15 cellular contexts compared by ENCODE assay signal in the genomic region with DNA sequence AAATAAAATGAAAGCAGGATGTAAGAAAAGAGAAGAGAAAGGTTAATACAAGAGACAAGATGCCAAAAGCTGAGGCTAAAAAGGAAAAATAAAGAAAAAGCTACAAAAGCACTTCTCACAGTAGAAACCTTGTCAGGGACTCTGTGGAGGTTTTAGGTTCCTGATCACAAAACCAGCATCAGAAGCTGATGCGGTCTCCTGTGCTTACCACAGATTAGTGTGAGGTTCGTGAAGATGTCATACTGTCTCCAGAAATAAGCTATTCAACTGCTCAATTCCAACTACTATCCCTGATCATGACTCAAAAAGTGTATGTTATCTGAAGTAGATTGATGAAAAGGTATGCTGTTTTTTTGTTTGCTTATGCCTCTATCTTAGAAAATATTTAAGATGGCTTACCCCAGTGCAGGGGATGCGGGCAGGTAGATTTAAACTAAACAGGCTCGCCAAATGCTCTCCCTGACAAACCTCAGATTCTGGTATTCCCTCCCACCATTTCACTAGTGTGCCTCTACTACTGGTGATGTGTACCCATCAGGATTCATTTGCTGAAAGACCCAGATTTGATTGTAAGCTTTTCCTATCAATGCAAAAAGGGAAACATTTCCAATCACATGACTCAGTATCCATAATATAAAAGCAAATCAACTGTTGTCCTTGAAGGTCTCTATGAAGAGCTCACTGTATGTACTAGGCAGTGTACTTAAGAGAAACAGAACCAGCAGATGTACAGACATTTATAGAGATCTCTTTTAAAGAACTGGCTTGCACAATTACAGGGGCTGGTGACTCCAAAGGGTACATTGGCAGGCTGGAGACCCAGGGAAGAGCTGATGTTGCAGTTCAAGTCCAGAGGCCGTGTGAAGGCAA.
A peak's percentile ranks its signal among the peaks of the same experiment; 100 is the strongest.
DNase-seq lines count a peak whose midpoint lies in the region; ATAC-seq and TF ChIP-seq lines count a peak whose summit lies in the region.
"Had no signal": no experiment of that assay in that cellular context is flagged by ENCODE, and none has a peak within 500 bp of the region (broad histone marks: within the 10 kb centered on the region; RNA-seq: fewer than 3 reads in every experiment).

No MANE protein-coding gene starts in this region.

- no peak overlapping the region for H3K4me3 ChIP-seq in parathyroid adenoma (ENCODE audit: low read depth, low read length)
- H3K4me3 ChIP-seq: psoas muscle, SJSA1 had no signal

- H3K4me2 ChIP-seq in parathyroid adenoma (ENCODE audit: low read length) = peak overlapping the region; percentile 15

- H3K9ac ChIP-seq in parathyroid adenoma = no peak overlapping the region

- peak; percentile 24 for DNase-seq in activated CD8-positive, alpha-beta memory T cell treated with anti-CD3 and anti-CD28 coated beads, Interleukin-2, amount 50 U/mL, for 1 hour (ENCODE audit: extremely low read depth)
- no peak for DNase-seq in activated CD8-positive, alpha-beta memory T cell treated with anti-CD3 and anti-CD28 coated beads, Interleukin-2, amount 50 U/mL, for 48 hours
- no peak for DNase-seq in activated naive CD8-positive, alpha-beta T cell treated with anti-CD3 and anti-CD28 coated beads, Interleukin-2, amount 10 ng/mL, durations not matched to agents 7 days and 5 days
- DNase-seq in RKO (ENCODE audit: low spot score) (no peak), activated gamma-delta T cell (lab: John Stamatoyannopoulos, UW) (no peak)
- DNase-seq: ACHN, amniotic stem cell, HFFc6, NCI-H2081, NCI-H510A treated with DMSO at 0.1 percent for 48 hours, psoas muscle had no signal

- H3K79me2 ChIP-seq in parathyroid adenoma = peaks cover 57% of the 10 kb centered on the region

- peaks cover 10% of the 10 kb centered on the region for H3K36me3 Mint-ChIP-seq in IgD-negative memory B cell
- peaks cover 52% of the 10 kb centered on the region for H3K36me3 Mint-ChIP-seq in activated naive CD8-positive, alpha-beta T cell treated with anti-CD3 and anti-CD28 coated beads, Interleukin-2, amount 10 ng/mL, durations not matched to agents 7 days and 5 days

- H3K27ac Mint-ChIP-seq in IgD-negative memory B cell = peak overlapping the region in 2 of 3 donors; percentile 39 to 66
- peak overlapping the region; percentile 51 for H3K27ac Mint-ChIP-seq in activated naive CD8-positive, alpha-beta T cell treated with anti-CD3 and anti-CD28 coated beads, Interleukin-2, amount 10 ng/mL, durations not matched to agents 7 days and 5 days
- H3K27ac Mint-ChIP-seq: HFFc6 had no signal

- H3K27me3 ChIP-seq in parathyroid adenoma (ENCODE audit: control insufficient read depth, insufficient read depth, low read length) = no peaks in the 10 kb centered on the region
- H3K27me3 ChIP-seq: SJSA1 had no signal

- peaks cover 0 to 6% (median 0%) of the 10 kb centered on the region in 3 donors for H3K9me3 Mint-ChIP-seq in IgD-negative memory B cell
- peaks cover 9% of the 10 kb centered on the region for H3K9me3 Mint-ChIP-seq in activated naive CD8-positive, alpha-beta T cell treated with anti-CD3 and anti-CD28 coated beads, Interleukin-2, amount 10 ng/mL, durations not matched to agents 7 days and 5 days
- H3K9me3 Mint-ChIP-seq: HFFc6 had no signal

- H3K4me3 Mint-ChIP-seq in IgD-negative memory B cell = no peak overlapping the region
- H3K4me3 Mint-ChIP-seq in activated naive CD8-positive, alpha-beta T cell treated with anti-CD3 and anti-CD28 coated beads, Interleukin-2, amount 10 ng/mL, durations not matched to agents 7 days and 5 days = peak overlapping the region; percentile 69
- H3K4me3 Mint-ChIP-seq: HFFc6 had no signal

- H3K27me3 Mint-ChIP-seq in IgD-negative memory B cell = peaks cover 2% of the 10 kb centered on the region
- H3K27me3 Mint-ChIP-seq in activated naive CD8-positive, alpha-beta T cell treated with anti-CD3 and anti-CD28 coated beads, Interleukin-2, amount 10 ng/mL, durations not matched to agents 7 days and 5 days = no peaks in the 10 kb centered on the region

- ATAC-seq in activated naive CD8-positive, alpha-beta T cell treated with anti-CD3 and anti-CD28 coated beads, Interleukin-2, amount 10 ng/mL, durations not matched to agents 7 days and 5 days (ENCODE audit: low read depth) = peak; percentile 89
- no peak for ATAC-seq in HG02678 (IDR thresholded peaks at IDR 0.05; ENCODE audit: unreplicated experiment)
- ATAC-seq: psoas muscle had no signal

- no peak overlapping the region for H3K27ac ChIP-seq in parathyroid adenoma
- H3K27ac ChIP-seq: psoas muscle, SJSA1 had no signal

- peaks cover 14% of the 10 kb centered on the region for H3K4me1 ChIP-seq in parathyroid adenoma
- H3K4me1 ChIP-seq: SJSA1 had no signal

- no peaks in the 10 kb centered on the region for H3K36me3 ChIP-seq in parathyroid adenoma (ENCODE audit: control insufficient read depth, insufficient read depth, low read length)
- H3K36me3 ChIP-seq: SJSA1 had no signal

- H3K4me1 Mint-ChIP-seq in IgD-negative memory B cell = peaks cover 21 to 50% (median 42%) of the 10 kb centered on the region in 3 donors
- H3K4me1 Mint-ChIP-seq in activated naive CD8-positive, alpha-beta T cell treated with anti-CD3 and anti-CD28 coated beads, Interleukin-2, amount 10 ng/mL, durations not matched to agents 7 days and 5 days = peaks cover 34% of the 10 kb centered on the region

- no peak overlapping the region for H2AFZ ChIP-seq in parathyroid adenoma

- POLR2A ChIA-PET in activated naive CD8-positive, alpha-beta T cell treated with anti-CD3 and anti-CD28 coated beads, Interleukin-2, amount 10 ng/mL, durations not matched to agents 7 days and 5 days (lab: Charles Lee) = interaction anchor here (1.4 kb wide), 1 partner anchor 33 kb away, joined by 9 read pairs; no protein-coding TSS in a partner anchor

- H3K9me3 ChIP-seq in parathyroid adenoma (ENCODE audit: control insufficient read depth, low read length) = no peaks in the 10 kb centered on the region
- H3K9me3 ChIP-seq: psoas muscle, SJSA1 had no signal

- no peak for TF ChIP-seq CTCF in parathyroid adenoma (IDR thresholded peaks at IDR 0.05)
